14 cellular contexts compared by ENCODE assay signal in the genomic region with DNA sequence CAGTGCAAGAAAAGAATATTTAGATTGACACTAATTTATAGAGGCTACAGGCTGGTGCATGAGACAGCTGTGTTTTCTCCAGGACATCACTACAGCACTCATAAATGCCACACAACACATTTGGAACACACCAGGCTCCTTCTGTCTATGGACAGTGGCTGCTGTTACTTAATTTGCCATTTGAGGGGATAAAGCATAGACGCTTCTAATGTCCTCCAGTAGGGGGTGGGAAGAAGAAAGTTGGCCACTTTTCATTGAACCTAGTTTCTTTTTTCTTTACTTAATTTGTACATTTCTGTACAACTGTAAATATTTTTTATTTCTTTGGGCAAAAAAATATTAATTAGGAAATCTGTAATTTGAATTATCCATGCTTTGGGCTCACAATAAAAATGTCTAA. TPM values are rescaled to one million over a fixed set of nuclear protein-coding genes. Genes with fewer than 3 reads are reported as not detected.
DNase-seq lines count a peak whose midpoint lies in the region; FAIRE-seq and TF ChIP-seq lines count a peak whose summit lies in the region.
"Had no signal": no experiment of that assay in that cellular context is flagged by ENCODE, and none has a peak within 500 bp of the region (broad histone marks: within the 10 kb centered on the region; RNA-seq: fewer than 3 reads in every experiment).

No MANE protein-coding gene starts in this region.

- no peaks in the 10 kb centered on the region for H4K20me1 ChIP-seq in Loucy (ENCODE audit: insufficient read depth, low read length, poor library complexity, severe bottlenecking)

- H3K36me3 ChIP-seq in Loucy (ENCODE audit: insufficient read depth, low read length) (no peaks in the 10 kb centered on the region), bronchial epithelial cell (ENCODE audit: control insufficient read depth, insufficient read depth, low read length) (no peaks in the 10 kb centered on the region)
- H3K36me3 ChIP-seq: esophagus squamous epithelium had no signal

- H3K9ac ChIP-seq in Loucy (ENCODE audit: low read depth, low read length, poor library complexity, severe bottlenecking): no peak overlapping the region

- TF ChIP-seq CTCF in Loucy (conservative IDR thresholded peaks at IDR 0.05; ENCODE audit: low read length) (peak; percentile 54), bronchial epithelial cell (IDR thresholded peaks at IDR 0.05; ENCODE audit: insufficient read depth, low read length, severe bottlenecking) (peak; percentile 5), retinal pigment epithelial cell (conservative IDR thresholded peaks at IDR 0.05; ENCODE audit: low read depth, low read length) (peak; percentile 63)

- DNase-seq in NCI-H748 (lab: John Stamatoyannopoulos, UW; ENCODE audit: unreplicated experiment): peak; percentile 18
- no peak for DNase-seq in NCI-H748 treated with DMSO at 0.1 percent for 48 hours (lab: John Stamatoyannopoulos, UW)
- peak; percentile 2 for DNase-seq in bronchial epithelial cell (ENCODE audit: low read depth)
- no peak for DNase-seq in retinal pigment epithelial cell (ENCODE audit: low read depth)
- no peak for DNase-seq in activated effector memory CD4-positive, alpha-beta T cell treated with Interleukin-2 at 50 U/mL for 16 hours
- DNase-seq in SHP77 treated with DMSO at 0.1 percent for 48 hours (lab: John Stamatoyannopoulos, UW): no peak
- no peak for DNase-seq in stimulated activated CD8-positive, alpha-beta memory T cell treated with anti-CD3 and anti-CD28 coated beads, Interleukin-4, amount 100 ng/mL, for 48 hours
- DNase-seq: activated CD4-positive, alpha-beta T cell treated with anti-CD3 and anti-CD28 coated beads for 1 hour; activated naive CD8-positive, alpha-beta T cell treated with anti-CD3 and anti-CD28 coated beads for 36 hours; esophagus squamous epithelium; stimulated activated naive B cell treated with anti-CD40 and anti-IgM and Interleukin-4, amounts not matched to agents 10 μg/mL and 1 μg/mL and 100 μg/mL, for 72 hours had no signal

- H3K9me3 ChIP-seq in Loucy (ENCODE audit: insufficient read depth, low read depth, low read length): no peaks in the 10 kb centered on the region
- H3K9me3 ChIP-seq: esophagus squamous epithelium had no signal

- H3K4me3 ChIP-seq in Loucy (ENCODE audit: low read length, poor library complexity, severe bottlenecking) (no peak overlapping the region), bronchial epithelial cell (ENCODE audit: low read depth, low read length) (no peak overlapping the region), retinal pigment epithelial cell (ENCODE audit: low read length) (no peak overlapping the region)
- H3K4me3 ChIP-seq: esophagus squamous epithelium had no signal

- H3K4me2 ChIP-seq in Loucy (ENCODE audit: low read depth, low read length, poor library complexity, severe bottlenecking): no peak overlapping the region

- H3K9me2 ChIP-seq in Loucy (replicated peaks; ENCODE audit: low read depth, low read length): no peaks in the 10 kb centered on the region

- no peaks in the 10 kb centered on the region for H3F3A ChIP-seq in Loucy (ENCODE audit: low read depth)

- no peaks in the 10 kb centered on the region for H3K4me1 ChIP-seq in Loucy (ENCODE audit: insufficient read depth, low read length, poor library complexity, severe bottlenecking)
- H3K4me1 ChIP-seq: esophagus squamous epithelium had no signal

- H3K27me3 ChIP-seq in Loucy (ENCODE audit: insufficient read depth, low read length, poor library complexity, severe bottlenecking) (no peaks in the 10 kb centered on the region), bronchial epithelial cell (ENCODE audit: control insufficient read depth, insufficient read depth, low read length) (no peaks in the 10 kb centered on the region)

- no peak for FAIRE-seq in bronchial epithelial cell (lab: Jason Lieb, UNC)

- no peaks in the 10 kb centered on the region for H3K79me2 ChIP-seq in Loucy (ENCODE audit: insufficient read depth, low read length)

- no peak overlapping the region for H2AFZ ChIP-seq in Loucy (ENCODE audit: low read length)

RNA-seq across cellular contexts. Expression of gene RTN1, which starts 12.4 kb away (rescaled TPM):
- not detected in 2 replicates for total RNA-seq in bronchial epithelial cell
- total RNA-seq: activated naive CD8-positive, alpha-beta T cell treated with anti-CD3 and anti-CD28 coated beads for 36 hours had no signal

RNA-seq across cellular contexts. Expression of gene LRRC9, which starts 37.0 kb away (rescaled TPM):
- not detected in 2 replicates for total RNA-seq in bronchial epithelial cell
- total RNA-seq: esophagus squamous epithelium, H4, lung microvascular endothelial cell had no signal

Comparison
In these comparisons a context has a peak if more than half of its experiments do, and no peak if none do; other contexts are left out.
1. DNase-seq: peak in NCI-H748 (single experiment) and bronchial epithelial cell (single experiment); none in NCI-H748 treated with DMSO at 0.1 percent for 48 hours (single experiment), retinal pigment epithelial cell (single experiment), activated effector memory CD4-positive, alpha-beta T cell treated with Interleukin-2 at 50 U/mL for 16 hours (single experiment), SHP77 treated with DMSO at 0.1 percent for 48 hours (single experiment) and stimulated activated CD8-positive, alpha-beta memory T cell treated with anti-CD3 and anti-CD28 coated beads, Interleukin-4, amount 100 ng/mL, for 48 hours (single experiment).
2. CTCF ChIP-seq: peak in every context shown above with its lines; median percentile 63 in retinal pigment epithelial cell; 54 in Loucy; 5 in bronchial epithelial cell.